ENCODE assay signal across 8 cellular contexts in the genomic region with DNA sequence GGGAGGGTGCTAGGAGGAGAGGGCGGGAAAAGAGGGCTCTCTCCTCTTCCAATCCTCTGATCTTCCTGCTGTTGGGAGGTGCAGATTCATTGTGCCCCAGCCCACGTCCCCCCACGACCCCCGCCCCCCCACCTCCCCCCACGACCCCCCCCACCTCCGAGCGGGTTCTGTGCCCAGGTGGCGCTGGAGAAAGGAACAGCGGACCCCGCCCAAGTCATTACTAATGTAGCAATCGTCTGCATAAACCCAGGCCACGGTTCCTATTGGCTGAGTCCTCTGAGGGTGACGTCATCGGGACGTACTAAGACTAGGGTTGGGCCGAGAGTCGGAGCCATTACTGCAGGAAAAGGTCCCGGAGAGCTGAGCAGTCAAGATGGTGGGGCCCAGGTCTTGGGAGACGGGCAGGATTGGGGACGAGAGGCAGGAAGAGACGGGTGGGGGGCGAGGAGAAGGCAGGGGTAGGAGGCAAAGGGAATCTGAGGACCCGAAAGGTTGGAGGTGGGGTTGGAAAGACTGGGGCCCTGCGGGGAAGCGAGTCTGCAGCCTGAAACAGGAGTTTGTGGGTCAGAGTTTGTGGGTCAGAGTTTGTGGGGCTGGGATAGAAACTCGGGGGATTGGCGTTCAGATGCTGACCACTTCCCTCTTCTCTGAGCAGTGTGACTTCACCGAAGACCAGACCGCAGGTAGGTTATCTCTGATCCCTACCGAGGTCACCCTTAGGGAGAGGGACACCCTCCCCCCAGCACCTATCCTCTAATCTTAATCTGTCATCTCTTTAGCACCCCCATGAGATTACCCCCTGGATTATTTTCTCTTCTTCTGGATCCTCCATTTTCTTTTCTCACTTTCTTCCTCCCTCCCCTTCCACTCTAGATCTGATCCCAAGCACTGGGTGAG. TPM values are rescaled to one million over a fixed set of nuclear protein-coding genes. Genes with fewer than 3 reads are reported as not detected.
DNase-seq lines count a peak whose midpoint lies in the region; ATAC-seq and TF ChIP-seq lines count a peak whose summit lies in the region.

Gene MYL6 (plus strand): TSS at position 331 of the 897 bp plus-strand sequence. CDS start 43 bp downstream, at position 374.

- peak in 3 of 4 donors; percentile 99 for TF ChIP-seq POLR2A in esophagus squamous epithelium (IDR thresholded peaks at IDR 0.05)

- H3K27ac ChIP-seq in KMS-11 (peak within 1 kb of the TSS; percentile 69), Panc1 (ENCODE audit: low read length) (peak within 1 kb of the TSS; percentile 92), esophagus squamous epithelium (peak within 1 kb of the TSS; percentile 93 to 100 (median 99))

- in situ Hi-C loops in Panc1 (cut with HindIII; ENCODE audit: low pct_unique_long_range_greater_than_20kb, low sequenced_read_pairs) = no loop called here

- H3K4me3 ChIP-seq in KMS-11 (IDR thresholded peaks at IDR 0.05; ENCODE audit: insufficient read depth, low read depth, low read length) = peak within 1 kb of the TSS; percentile 92
- H3K4me3 ChIP-seq in Panc1 (ENCODE audit: low read depth in 2 of 2, low read length in 2 of 2) = peak within 1 kb of the TSS; percentile 74 to 78
- peak within 1 kb of the TSS; percentile 61 to 97 (median 80) for H3K4me3 ChIP-seq in esophagus squamous epithelium

- CTCF ChIA-PET in Panc1 (lab: Charles Lee) = interaction anchor here (1.4 kb wide), 1 partner anchor 32 kb away, joined by 3 read pairs; no protein-coding TSS in a partner anchor

- POLR2A ChIA-PET in Panc1 (lab: Charles Lee) = interaction anchor here (0.7 kb wide), 1 partner anchor 40 kb away, joined by 3 read pairs; no protein-coding TSS in a partner anchor

- H4K20me1 ChIP-seq in KMS-11 (ENCODE audit: insufficient read depth) = no peaks in the 10 kb centered on the region

- DNase-seq in DMS153 treated with DMSO at 0.1 percent for 48 hours (lab: John Stamatoyannopoulos, UW; ENCODE audit: unreplicated experiment) (peak; percentile 95), Panc1 (ENCODE audit: low read depth, low spot score) (peak; percentile 86), esophagus squamous epithelium (lab: John Stamatoyannopoulos, UW) (peak; percentile 96), myocyte (ENCODE audit: low read depth) (peak; percentile 99)
- peak; percentile 90 to 91 for DNase-seq in activated T-cell treated with anti-CD3 and anti-CD28 coated beads, Interleukin-2, amount 50 U/mL, for 48 hours
- peak; percentile 76 to 93 for DNase-seq in stimulated activated CD8-positive, alpha-beta memory T cell treated with anti-CD3 and anti-CD28 coated beads, Interleukin-7, amount 100 ng/mL, for 48 hours (ENCODE audit: extremely low read depth in 1 of 2, low read depth in 1 of 2)

- peak within 1 kb of the TSS; percentile 82 for H3K9ac ChIP-seq in KMS-11

- intact Hi-C loops in Panc1 (cut with micrococcal nuclease; ENCODE audit: unreplicated experiment) (loop anchor here (5.0 kb wide), 1 partner anchor 41 kb away; the partner anchor contains the start of genes RPL41 and ZC3H10), esophagus squamous epithelium (cut with DNase I) (no loop called here)

- H3K27me3 ChIP-seq in KMS-11 (ENCODE audit: insufficient read depth, low read depth) = no peaks in the 10 kb centered on the region
- H3K27me3 ChIP-seq in Panc1 (ENCODE audit: control insufficient read depth, insufficient read depth, low read length) = no peaks in the 10 kb centered on the region
- no peaks in the 10 kb centered on the region for H3K27me3 ChIP-seq in esophagus squamous epithelium

- no TSS peak for BruUV-seq in Panc1 (replicated peaks; lab: Mats Ljungman, UMichigan)

- peak within 1 kb of the TSS; percentile 48 for H2AFZ ChIP-seq in KMS-11 (ENCODE audit: low read depth)

- peaks cover 35% of the 10 kb centered on the region for H3K79me2 ChIP-seq in KMS-11 (ENCODE audit: insufficient read depth, low read depth)

- H3K4me1 ChIP-seq in KMS-11 (ENCODE audit: low read depth, poor library complexity, severe bottlenecking) (peaks cover 47% of the 10 kb centered on the region), Panc1 (ENCODE audit: control insufficient read depth, insufficient read depth, low read length) (peaks cover 32% of the 10 kb centered on the region), esophagus squamous epithelium (peaks cover 27 to 61% (median 35%) of the 10 kb centered on the region in 3 donors)

- H3K4me2 ChIP-seq in KMS-11 = peak within 1 kb of the TSS; percentile 97

- peak; percentile 32; the same call in 1 of the 2 replicates for TF ChIP-seq CTCF in KMS-11 (conservative IDR thresholded peaks at IDR 0.05; ENCODE audit: low read depth, low read length)
- TF ChIP-seq CTCF in Panc1 (IDR thresholded peaks at IDR 0.05) = no peak
- peak in 2 of 6 experiments; percentile 13 to 14 for TF ChIP-seq CTCF in esophagus squamous epithelium (IDR thresholded peaks at IDR 0.05)

- H3K36me3 ChIP-seq in KMS-11 (ENCODE audit: insufficient read depth) (peaks cover 29% of the 10 kb centered on the region; the same call in 1 of the 2 replicates), Panc1 (ENCODE audit: control insufficient read depth, insufficient read depth, low read length) (peaks cover 2% of the 10 kb centered on the region; the same call in 1 of the 2 replicates), esophagus squamous epithelium (peaks cover 26 to 47% (median 40%) of the 10 kb centered on the region in 3 donors)

- peak; percentile 74 for ATAC-seq in GM21737 (IDR thresholded peaks at IDR 0.05; ENCODE audit: unreplicated experiment)
- peak; percentile 89 for ATAC-seq in Panc1

- H3K9me3 ChIP-seq in Panc1 (ENCODE audit: control insufficient read depth, insufficient read depth, low read depth, low read length) (no peaks in the 10 kb centered on the region), esophagus squamous epithelium (no peaks in the 10 kb centered on the region)

- 0% methylated on average over 19 to 20 of the region's 30 CpGs for WGBS in esophagus squamous epithelium, 2 donors

RNA-seq across cellular contexts. Expression of gene MYL6, which starts in this region (rescaled TPM):
- total RNA-seq in Panc1 (2021; ENCODE audit: unreplicated experiment) (1,024 TPM), esophagus squamous epithelium (1,000 to 10,000 TPM; 1,011 to 2,279 (median 1,490) TPM), myocyte (883 and 1,119 TPM in 2 replicates)
- 1,487 TPM for polyA plus RNA-seq in Panc1 (2012; ENCODE audit: insufficient read length)
- 3,503 TPM for polyA plus RNA-seq in myocyte (2012)

Comparison
In these comparisons a context has a peak if more than half of its experiments do, and no peak if none do; other contexts are left out.
1. Peak in every context shown above with its lines: DNase-seq, ATAC-seq, H3K4me3 ChIP-seq and H3K27ac ChIP-seq.